Comparison of ENCODE assay signal across 2 cellular contexts in the genomic region with DNA sequence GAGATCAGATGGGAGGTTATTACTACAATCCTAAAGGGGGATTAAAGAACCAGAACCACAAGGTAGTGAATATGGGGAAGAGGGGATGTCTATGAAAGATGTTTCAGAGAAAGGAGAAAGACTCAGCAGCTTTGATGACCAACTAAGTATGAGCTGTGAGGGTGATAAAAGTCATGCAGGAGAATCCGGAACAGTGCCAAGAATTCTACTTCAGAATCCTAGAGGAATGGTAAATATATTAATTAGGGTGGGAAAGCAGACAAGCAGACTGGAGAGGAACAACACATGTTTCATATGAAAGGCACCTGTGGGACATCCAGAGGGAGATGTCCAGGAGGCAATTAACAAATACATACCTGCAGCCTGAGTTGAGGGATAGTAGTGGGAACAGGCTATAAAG.
TF ChIP-seq lines count a peak whose summit lies in the region.

No MANE protein-coding gene starts in this region.

TF ChIP-seq in SK-N-SH treated with all-trans-retinoic acid at 6 μM for 48 hours, 23 proteins besides CTCF, POLR2A, EP300 and RAD21 (continued from another document):
- TF ChIP-seq, protein P1, sequence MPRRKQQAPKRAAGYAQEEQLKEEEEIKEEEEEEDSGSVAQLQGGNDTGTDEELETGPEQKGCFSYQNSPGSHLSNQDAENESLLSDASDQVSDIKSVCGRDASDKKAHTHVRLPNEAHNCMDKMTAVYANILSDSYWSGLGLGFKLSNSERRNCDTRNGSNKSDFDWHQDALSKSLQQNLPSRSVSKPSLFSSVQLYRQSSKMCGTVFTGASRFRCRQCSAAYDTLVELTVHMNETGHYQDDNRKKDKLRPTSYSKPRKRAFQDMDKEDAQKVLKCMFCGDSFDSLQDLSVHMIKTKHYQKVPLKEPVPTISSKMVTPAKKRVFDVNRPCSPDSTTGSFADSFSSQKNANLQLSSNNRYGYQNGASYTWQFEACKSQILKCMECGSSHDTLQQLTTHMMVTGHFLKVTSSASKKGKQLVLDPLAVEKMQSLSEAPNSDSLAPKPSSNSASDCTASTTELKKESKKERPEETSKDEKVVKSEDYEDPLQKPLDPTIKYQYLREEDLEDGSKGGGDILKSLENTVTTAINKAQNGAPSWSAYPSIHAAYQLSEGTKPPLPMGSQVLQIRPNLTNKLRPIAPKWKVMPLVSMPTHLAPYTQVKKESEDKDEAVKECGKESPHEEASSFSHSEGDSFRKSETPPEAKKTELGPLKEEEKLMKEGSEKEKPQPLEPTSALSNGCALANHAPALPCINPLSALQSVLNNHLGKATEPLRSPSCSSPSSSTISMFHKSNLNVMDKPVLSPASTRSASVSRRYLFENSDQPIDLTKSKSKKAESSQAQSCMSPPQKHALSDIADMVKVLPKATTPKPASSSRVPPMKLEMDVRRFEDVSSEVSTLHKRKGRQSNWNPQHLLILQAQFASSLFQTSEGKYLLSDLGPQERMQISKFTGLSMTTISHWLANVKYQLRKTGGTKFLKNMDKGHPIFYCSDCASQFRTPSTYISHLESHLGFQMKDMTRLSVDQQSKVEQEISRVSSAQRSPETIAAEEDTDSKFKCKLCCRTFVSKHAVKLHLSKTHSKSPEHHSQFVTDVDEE (CRISPR knock-in tag; IDR thresholded peaks at IDR 0.05): no peak
- TF ChIP-seq CSDC2 (CRISPR knock-in tag; IDR thresholded peaks at IDR 0.05) (no peak), TCF4 (CRISPR knock-in tag; IDR thresholded peaks at IDR 0.05; ENCODE audit: borderline replicate concordance) (no peak), OSR1 (CRISPR knock-in tag; IDR thresholded peaks at IDR 0.05) (no peak), ISL1 (CRISPR knock-in tag; IDR thresholded peaks at IDR 0.05) (no peak), ZNF70 (CRISPR knock-in tag; IDR thresholded peaks at IDR 0.05) (no peak), BACH2 (CRISPR knock-in tag; IDR thresholded peaks at IDR 0.05; ENCODE audit: borderline replicate concordance) (no peak)
TF ChIP-seq in SK-N-SH treated with all-trans-retinoic acid at 6 μM for 48 hours: peak in this region for 0.

TF ChIP-seq in SK-N-SH, 30 proteins besides CTCF, POLR2A, EP300 and RAD21 (continued from another document):
- TF ChIP-seq, protein P2, sequence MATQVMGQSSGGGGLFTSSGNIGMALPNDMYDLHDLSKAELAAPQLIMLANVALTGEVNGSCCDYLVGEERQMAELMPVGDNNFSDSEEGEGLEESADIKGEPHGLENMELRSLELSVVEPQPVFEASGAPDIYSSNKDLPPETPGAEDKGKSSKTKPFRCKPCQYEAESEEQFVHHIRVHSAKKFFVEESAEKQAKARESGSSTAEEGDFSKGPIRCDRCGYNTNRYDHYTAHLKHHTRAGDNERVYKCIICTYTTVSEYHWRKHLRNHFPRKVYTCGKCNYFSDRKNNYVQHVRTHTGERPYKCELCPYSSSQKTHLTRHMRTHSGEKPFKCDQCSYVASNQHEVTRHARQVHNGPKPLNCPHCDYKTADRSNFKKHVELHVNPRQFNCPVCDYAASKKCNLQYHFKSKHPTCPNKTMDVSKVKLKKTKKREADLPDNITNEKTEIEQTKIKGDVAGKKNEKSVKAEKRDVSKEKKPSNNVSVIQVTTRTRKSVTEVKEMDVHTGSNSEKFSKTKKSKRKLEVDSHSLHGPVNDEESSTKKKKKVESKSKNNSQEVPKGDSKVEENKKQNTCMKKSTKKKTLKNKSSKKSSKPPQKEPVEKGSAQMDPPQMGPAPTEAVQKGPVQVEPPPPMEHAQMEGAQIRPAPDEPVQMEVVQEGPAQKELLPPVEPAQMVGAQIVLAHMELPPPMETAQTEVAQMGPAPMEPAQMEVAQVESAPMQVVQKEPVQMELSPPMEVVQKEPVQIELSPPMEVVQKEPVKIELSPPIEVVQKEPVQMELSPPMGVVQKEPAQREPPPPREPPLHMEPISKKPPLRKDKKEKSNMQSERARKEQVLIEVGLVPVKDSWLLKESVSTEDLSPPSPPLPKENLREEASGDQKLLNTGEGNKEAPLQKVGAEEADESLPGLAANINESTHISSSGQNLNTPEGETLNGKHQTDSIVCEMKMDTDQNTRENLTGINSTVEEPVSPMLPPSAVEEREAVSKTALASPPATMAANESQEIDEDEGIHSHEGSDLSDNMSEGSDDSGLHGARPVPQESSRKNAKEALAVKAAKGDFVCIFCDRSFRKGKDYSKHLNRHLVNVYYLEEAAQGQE (IDR thresholded peaks at IDR 0.05; ENCODE audit: low read depth, low read length): no peak
- no peak for TF ChIP-seq POLR2AphosphoS5 (IDR thresholded peaks at IDR 0.05; ENCODE audit: low read depth, low read length)
- no peak for TF ChIP-seq NRF1 (IDR thresholded peaks at IDR 0.05; ENCODE audit: low read depth, low read length)
- no peak for TF ChIP-seq RXRA (IDR thresholded peaks at IDR 0.05; ENCODE audit: borderline replicate concordance, low read depth)
- no peak for TF ChIP-seq YY1 (IDR thresholded peaks at IDR 0.05; ENCODE audit: low read depth)
